7 cellular contexts compared by ENCODE assay signal in the genomic region with DNA sequence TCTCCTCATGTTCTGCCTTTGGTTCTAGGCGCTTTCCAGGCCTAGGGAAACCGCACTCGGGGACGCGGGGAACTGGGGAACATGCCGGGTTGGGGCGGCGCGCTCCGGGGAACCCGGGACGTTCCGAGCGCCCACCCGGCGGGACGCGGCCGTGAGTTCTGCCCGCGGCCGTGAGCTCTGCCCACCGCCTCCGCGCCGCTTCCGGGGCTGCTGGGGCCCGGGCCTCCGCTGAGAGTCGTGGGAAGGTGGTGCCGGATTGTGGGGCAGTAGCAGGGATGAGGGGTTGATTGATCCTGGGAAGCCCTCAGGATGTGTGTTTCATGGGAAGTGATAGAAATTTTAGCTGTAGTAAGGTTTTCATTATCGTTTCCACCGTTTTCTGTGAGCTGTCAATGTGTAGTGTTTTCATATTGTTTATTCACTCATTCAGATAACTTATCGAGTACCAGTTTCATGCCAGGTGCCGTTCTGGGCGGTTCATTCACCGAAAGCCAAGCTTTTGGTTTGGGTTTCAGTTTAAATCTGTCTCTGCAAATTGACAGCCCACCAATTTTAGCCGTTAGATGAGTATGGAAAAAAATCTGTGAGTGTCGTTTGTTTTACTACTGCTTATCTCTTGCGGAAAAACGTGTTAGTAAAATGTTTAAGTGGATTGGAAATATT. TPM values are rescaled to one million over a fixed set of nuclear protein-coding genes. Genes with fewer than 3 reads are reported as not detected.
DNase-seq lines count a peak whose midpoint lies in the region; ATAC-seq and TF ChIP-seq lines count a peak whose summit lies in the region.

No MANE protein-coding gene starts in this region.

- peak overlapping the region; percentile 92 for H3K4me3 ChIP-seq in GM12864 (ENCODE audit: low read depth, low read length)
- peak overlapping the region; percentile 96 to 100 for H3K4me3 ChIP-seq in right atrium auricular region
- H3K4me3 ChIP-seq in skeletal muscle tissue (ENCODE audit: low read length in 3 of 3): peak overlapping the region; percentile 81 to 94 (median 85)

- no peak for TF ChIP-seq CTCF in GM12864 (IDR thresholded peaks at IDR 0.05; ENCODE audit: low read depth, low read length, missing control alignments)
- no peak for TF ChIP-seq CTCF in right atrium auricular region (IDR thresholded peaks at IDR 0.05)

- no peaks in the 10 kb centered on the region for H3K9me3 Mint-ChIP-seq in activated naive CD4-positive, alpha-beta T cell treated with anti-CD3 and anti-CD28 coated beads for 36 hours

- no peaks in the 10 kb centered on the region for H3K9me3 ChIP-seq in KOPT-K1 (ENCODE audit: insufficient read depth, low read length, poor library complexity, severe bottlenecking)
- H3K9me3 ChIP-seq in right atrium auricular region: no peaks in the 10 kb centered on the region
- no peaks in the 10 kb centered on the region for H3K9me3 ChIP-seq in skeletal muscle tissue (ENCODE audit: control insufficient read depth in 3 of 3, low read length in 3 of 3)

- CTCF ChIA-PET in activated naive CD4-positive, alpha-beta T cell treated with anti-CD3 and anti-CD28 coated beads for 36 hours (lab: Charles Lee): interaction anchor here (1.4 to 2.9 kb wide), 2 partner anchors 11 to 18 kb away, joined by 3 to 12 read pairs; no protein-coding TSS in a partner anchor

- H3K36me3 Mint-ChIP-seq in activated naive CD4-positive, alpha-beta T cell treated with anti-CD3 and anti-CD28 coated beads for 36 hours (ENCODE audit: low read depth): peaks cover 34% of the 10 kb centered on the region

- peak; percentile 28 for ATAC-seq in GM21619 (IDR thresholded peaks at IDR 0.05; ENCODE audit: unreplicated experiment)

- no peak for DNase-seq in GM12864 (ENCODE audit: low read depth)
- peak; percentile 49 for DNase-seq in activated naive CD4-positive, alpha-beta T cell treated with anti-CD3 and anti-CD28 coated beads for 36 hours
- DNase-seq in right atrium auricular region (ENCODE audit: low spot score): no peak
- DNase-seq in NCI-H1694 (lab: John Stamatoyannopoulos, UW): no peak

- H3K4me3 Mint-ChIP-seq in activated naive CD4-positive, alpha-beta T cell treated with anti-CD3 and anti-CD28 coated beads for 36 hours: peak overlapping the region; percentile 96

- peak overlapping the region; percentile 82 for H3K27ac Mint-ChIP-seq in activated naive CD4-positive, alpha-beta T cell treated with anti-CD3 and anti-CD28 coated beads for 36 hours

- peaks cover 43% of the 10 kb centered on the region for H3K36me3 ChIP-seq in KOPT-K1 (ENCODE audit: insufficient read depth, low read length)
- H3K36me3 ChIP-seq in right atrium auricular region: no peaks in the 10 kb centered on the region
- peaks cover 0 to 12% (median 0%) of the 10 kb centered on the region in 3 donors for H3K36me3 ChIP-seq in skeletal muscle tissue (ENCODE audit: control insufficient read depth in 3 of 3, insufficient read depth in 3 of 3, low read length in 3 of 3)

- peak overlapping the region; percentile 82 to 91 (median 88) for H3K9ac ChIP-seq in skeletal muscle tissue (ENCODE audit: low read depth in 1 of 3, low read length in 3 of 3)

- peaks cover 67% of the 10 kb centered on the region for H3K4me1 Mint-ChIP-seq in activated naive CD4-positive, alpha-beta T cell treated with anti-CD3 and anti-CD28 coated beads for 36 hours (ENCODE audit: low read depth)

- intact Hi-C loops in activated naive CD4-positive, alpha-beta T cell treated with anti-CD3 and anti-CD28 coated beads for 36 hours (cut with micrococcal nuclease): loop anchor here (1.0 to 10.0 kb wide), 6 partner anchors 9 to 1492 kb away; a partner anchor contains a TSS

- H3K27me3 ChIP-seq in right atrium auricular region: no peaks in the 10 kb centered on the region
- H3K27me3 ChIP-seq in skeletal muscle tissue (ENCODE audit: control insufficient read depth in 3 of 3, insufficient read depth in 3 of 3, low read length in 3 of 3): no peaks in the 10 kb centered on the region

- peak overlapping the region; percentile 73 for H3K27ac ChIP-seq in KOPT-K1 (ENCODE audit: low read depth, low read length, poor library complexity, severe bottlenecking)
- H3K27ac ChIP-seq in right atrium auricular region: peak overlapping the region; percentile 82 to 87
- H3K27ac ChIP-seq in skeletal muscle tissue (ENCODE audit: low read depth, low read length): peak overlapping the region; percentile 79

- H3K4me1 ChIP-seq in right atrium auricular region: peaks cover 0 to 30% of the 10 kb centered on the region in 2 donors
- H3K4me1 ChIP-seq in skeletal muscle tissue (ENCODE audit: control insufficient read depth in 3 of 3, insufficient read depth in 3 of 3, low read length in 3 of 3): peaks cover 12 to 33% (median 21%) of the 10 kb centered on the region in 3 donors

- no peaks in the 10 kb centered on the region for H3K27me3 Mint-ChIP-seq in activated naive CD4-positive, alpha-beta T cell treated with anti-CD3 and anti-CD28 coated beads for 36 hours (ENCODE audit: low read depth)

RNA-seq across cellular contexts. Expression of a gene that starts 0.7 kb away (rescaled TPM):
- 10 to 100 TPM; 34.0 to 35.1 TPM for total RNA-seq in activated naive CD4-positive, alpha-beta T cell treated with anti-CD3 and anti-CD28 coated beads for 36 hours
- total RNA-seq in right atrium auricular region (10 to 100 TPM; 16.2 to 31.3 TPM), skeletal muscle tissue (29.7 TPM)

RNA-seq across cellular contexts. Expression of a gene that starts 0.8 kb away (rescaled TPM):
- 1 to 10 TPM; 4.0 to 7.7 TPM for total RNA-seq in activated naive CD4-positive, alpha-beta T cell treated with anti-CD3 and anti-CD28 coated beads for 36 hours
- total RNA-seq in right atrium auricular region (1 to 10 TPM; 4.6 TPM), skeletal muscle tissue (8.9 TPM)

RNA-seq across cellular contexts. Expression of a gene that starts 18.7 kb away (rescaled TPM):
- not detected for total RNA-seq in activated naive CD4-positive, alpha-beta T cell treated with anti-CD3 and anti-CD28 coated beads for 36 hours
- not detected for total RNA-seq in right atrium auricular region
- 0.52 TPM for total RNA-seq in skeletal muscle tissue
